Comparison of ENCODE assay signal across 26 cellular contexts in genomic region chrY:21033366-21033765, GRCh38.
DNase-seq lines count a peak whose midpoint lies in the region; ATAC-seq and TF ChIP-seq lines count a peak whose summit lies in the region.
"Had no signal": no experiment of that assay in that cellular context is flagged by ENCODE, and none has a peak within 500 bp of the region (broad histone marks: within the 10 kb centered on the region; RNA-seq: fewer than 3 reads in every experiment).

No MANE protein-coding gene starts in this region.

- CTCF ChIA-PET in activated CD8-positive, alpha-beta memory T cell treated with anti-CD3 and anti-CD28 coated beads, Interleukin-2, amount 10 ng/mL, durations not matched to agents 7 days and 5 days (lab: Charles Lee), result no interaction called here
- CTCF ChIA-PET in GM10248 (lab: Yijun Ruan, JAX), result no interaction called here

- peak overlapping the region; percentile 86 for H3K27ac Mint-ChIP-seq in activated CD8-positive, alpha-beta memory T cell treated with anti-CD3 and anti-CD28 coated beads, Interleukin-2, amount 10 ng/mL, durations not matched to agents 7 days and 5 days
- H3K27ac Mint-ChIP-seq in T-helper 2 cell treated with Interferon-gamma antibody and Interleukin-4, amounts not matched to agents 5 μg/mL and 100 μg/mL, for 36 hours, result peak overlapping the region; percentile 92
- peak overlapping the region; percentile 88 for H3K27ac Mint-ChIP-seq in memory B cell
- H3K27ac Mint-ChIP-seq: neural progenitor cell had no signal

- H3K27me3 Mint-ChIP-seq in activated CD8-positive, alpha-beta memory T cell treated with anti-CD3 and anti-CD28 coated beads, Interleukin-2, amount 10 ng/mL, durations not matched to agents 7 days and 5 days, result no peaks in the 10 kb centered on the region
- no peaks in the 10 kb centered on the region for H3K27me3 Mint-ChIP-seq in T-helper 2 cell treated with Interferon-gamma antibody and Interleukin-4, amounts not matched to agents 5 μg/mL and 100 μg/mL, for 36 hours (ENCODE audit: low read depth)
- H3K27me3 Mint-ChIP-seq in memory B cell, result no peaks in the 10 kb centered on the region

- ATAC-seq in activated CD8-positive, alpha-beta memory T cell treated with anti-CD3 and anti-CD28 coated beads, Interleukin-2, amount 10 ng/mL, durations not matched to agents 7 days and 5 days, result no peak
- ATAC-seq in memory B cell (ENCODE audit: low read depth) (peak; percentile 80), GM18907 (IDR thresholded peaks at IDR 0.05; ENCODE audit: unreplicated experiment) (no peak), HG02852 (IDR thresholded peaks at IDR 0.05; ENCODE audit: unreplicated experiment) (no peak), GM21526 (IDR thresholded peaks at IDR 0.05; ENCODE audit: low FRiP score, unreplicated experiment) (no peak)
- ATAC-seq: heart right ventricle, left ventricle myocardium superior had no signal

- peaks cover 34% of the 10 kb centered on the region for H3K4me1 Mint-ChIP-seq in activated CD8-positive, alpha-beta memory T cell treated with anti-CD3 and anti-CD28 coated beads, Interleukin-2, amount 10 ng/mL, durations not matched to agents 7 days and 5 days
- H3K4me1 Mint-ChIP-seq in T-helper 2 cell treated with Interferon-gamma antibody and Interleukin-4, amounts not matched to agents 5 μg/mL and 100 μg/mL, for 36 hours (ENCODE audit: low read depth), result peaks cover 42% of the 10 kb centered on the region
- peaks cover 25% of the 10 kb centered on the region for H3K4me1 Mint-ChIP-seq in memory B cell
- H3K4me1 Mint-ChIP-seq: neural progenitor cell had no signal

- POLR2A ChIA-PET in GM10248 (lab: Yijun Ruan, JAX), result no interaction called here

- no peak for TF ChIP-seq CTCF in GM10248 (IDR thresholded peaks at IDR 0.05; ENCODE audit: control extremely low read depth, extremely low read depth, low read depth, missing control alignments)

- DNase-seq in activated CD8-positive, alpha-beta memory T cell treated with anti-CD3 and anti-CD28 coated beads, Interleukin-2, amount 10 ng/mL, durations not matched to agents 7 days and 5 days, result no peak
- DNase-seq in activated CD8-positive, alpha-beta memory T cell treated with anti-CD3 and anti-CD28 coated beads, Interleukin-2, amount 50 U/mL, for 48 hours, result no peak
- peak; percentile 1 for DNase-seq in GM10248 (ENCODE audit: extremely low spot score)
- DNase-seq in T-helper 2 cell treated with Interferon-gamma antibody and Interleukin-4, amounts not matched to agents 5 μg/mL and 100 μg/mL, for 36 hours (ENCODE audit: low spot score), result no peak
- no peak for DNase-seq in memory B cell (ENCODE audit: low spot score in 2 of 2)
- DNase-seq: ACHN, amygdala, brain microvascular endothelial cell, DMS153, HCEC 1CT, heart right ventricle, left ventricle myocardium superior, MG63, NCI-H1436, NCI-H2081, NCI-H226, NCI-H526 treated with DMSO at 0.1 percent for 48 hours, Peyer's patch, posterior cingulate gyrus, SHP77 treated with DMSO at 0.1 percent for 48 hours, stomach, tibial artery had no signal

- no peak overlapping the region for H3K4me3 Mint-ChIP-seq in activated CD8-positive, alpha-beta memory T cell treated with anti-CD3 and anti-CD28 coated beads, Interleukin-2, amount 10 ng/mL, durations not matched to agents 7 days and 5 days
- H3K4me3 Mint-ChIP-seq in T-helper 2 cell treated with Interferon-gamma antibody and Interleukin-4, amounts not matched to agents 5 μg/mL and 100 μg/mL, for 36 hours, result peak overlapping the region; percentile 76
- peak overlapping the region; percentile 68 for H3K4me3 Mint-ChIP-seq in memory B cell
- H3K4me3 Mint-ChIP-seq: neural progenitor cell had no signal

- H3K9me3 Mint-ChIP-seq in activated CD8-positive, alpha-beta memory T cell treated with anti-CD3 and anti-CD28 coated beads, Interleukin-2, amount 10 ng/mL, durations not matched to agents 7 days and 5 days (ENCODE audit: low read depth), result no peaks in the 10 kb centered on the region
- H3K9me3 Mint-ChIP-seq in T-helper 2 cell treated with Interferon-gamma antibody and Interleukin-4, amounts not matched to agents 5 μg/mL and 100 μg/mL, for 36 hours, result peaks cover 16% of the 10 kb centered on the region
- H3K9me3 Mint-ChIP-seq in memory B cell, result no peaks in the 10 kb centered on the region
- H3K9me3 Mint-ChIP-seq: neural progenitor cell had no signal

- H3K36me3 Mint-ChIP-seq in activated CD8-positive, alpha-beta memory T cell treated with anti-CD3 and anti-CD28 coated beads, Interleukin-2, amount 10 ng/mL, durations not matched to agents 7 days and 5 days, result peaks cover 5% of the 10 kb centered on the region
- peaks cover 19% of the 10 kb centered on the region for H3K36me3 Mint-ChIP-seq in T-helper 2 cell treated with Interferon-gamma antibody and Interleukin-4, amounts not matched to agents 5 μg/mL and 100 μg/mL, for 36 hours (ENCODE audit: low read depth)
- peaks cover 7% of the 10 kb centered on the region for H3K36me3 Mint-ChIP-seq in memory B cell
- H3K36me3 Mint-ChIP-seq: neural progenitor cell had no signal
